ENCODE assay signal across 14 cellular contexts in genomic region chr3:179309225-179310109, GRCh38. TPM values are rescaled to one million over a fixed set of nuclear protein-coding genes. Genes with fewer than 3 reads are reported as not detected.
A peak's percentile ranks its signal among the peaks of the same experiment; 100 is the strongest.
DNase-seq lines count a peak whose midpoint lies in the region; ATAC-seq and TF ChIP-seq lines count a peak whose summit lies in the region.
"Had no signal": no experiment of that assay in that cellular context is flagged by ENCODE, and none has a peak within 500 bp of the region (broad histone marks: within the 10 kb centered on the region; RNA-seq: fewer than 3 reads in every experiment).

No MANE protein-coding gene starts in this region.

- no peaks in the 10 kb centered on the region for H3K79me2 ChIP-seq in trophoblast cell (ENCODE audit: control insufficient read depth, insufficient read depth, low read length, poor library complexity)

- no peak overlapping the region for H2BK5ac ChIP-seq in trophoblast cell (ENCODE audit: low read depth, low read length, poor library complexity)

- WGBS in psoas muscle, 3 donors: 34 to 52% (median 35%) methylated on average over 1 of the region's 1 CpG
- WGBS in trophoblast cell (ENCODE audit: extremely low coverage, insufficient coverage, insufficient read length): no CpG with 5 or more reads among the region's 1 CpG

- no peak overlapping the region for H2BK120ac ChIP-seq in trophoblast cell (ENCODE audit: insufficient read depth, low read length, poor library complexity)

- POLR2A ChIA-PET in GM10248 (lab: Yijun Ruan, JAX): no interaction called here

- no peak overlapping the region for H4K12ac ChIP-seq in trophoblast cell (ENCODE audit: low read depth, low read length)

- H3K4me3 ChIP-seq in psoas muscle: no peak overlapping the region
- H3K4me3 ChIP-seq in trophoblast cell (ENCODE audit: low read depth, low read length): no peak overlapping the region
- H3K4me3 ChIP-seq: esophagus muscularis mucosa had no signal

- CTCF ChIA-PET in GM10248 (lab: Yijun Ruan, JAX): interaction anchor here (1.1 to 1.6 kb wide), 5 partner anchors 10 to 294 kb away, joined by 3 to 7 read pairs (median 4); no protein-coding TSS in a partner anchor

- intact Hi-C loops in psoas muscle (cut with DNase I): no loop called here

- no peaks in the 10 kb centered on the region for H3K4me1 Mint-ChIP-seq in activated naive CD8-positive, alpha-beta T cell treated with anti-CD3 and anti-CD28 coated beads, Interleukin-2, amount 50 U/mL, for 24 hours

- no peak overlapping the region for H3K18ac ChIP-seq in trophoblast cell (ENCODE audit: low read length)

- H3K27me3 ChIP-seq in psoas muscle (ENCODE audit: insufficient read depth in 3 of 3, low read length in 2 of 3) (no peaks in the 10 kb centered on the region), trophoblast cell (ENCODE audit: insufficient read depth, low read length) (no peaks in the 10 kb centered on the region)
- H3K27me3 ChIP-seq: esophagus muscularis mucosa had no signal

- no peak overlapping the region for H4K91ac ChIP-seq in trophoblast cell (ENCODE audit: low read depth, low read length)

- H3K4ac ChIP-seq in trophoblast cell (ENCODE audit: low read depth, low read length): no peak overlapping the region

- no peak overlapping the region for H3K23ac ChIP-seq in trophoblast cell (ENCODE audit: low read length)

- no peak for TF ChIP-seq CTCF in GM10248 (IDR thresholded peaks at IDR 0.05; ENCODE audit: control extremely low read depth, extremely low read depth, low read depth, missing control alignments)
- no peak for TF ChIP-seq CTCF in psoas muscle (IDR thresholded peaks at IDR 0.05)

- H3K27ac Mint-ChIP-seq in activated naive CD8-positive, alpha-beta T cell treated with anti-CD3 and anti-CD28 coated beads, Interleukin-2, amount 50 U/mL, for 24 hours: no peak overlapping the region
- H3K27ac Mint-ChIP-seq: natural killer cell treated with Interleukin-12 subunit alpha and Interleukin-12 subunit beta and Interleukin-15 and Interleukin-18, amount 100 ng/mL, for 72 hours; T-helper 2 cell treated with Interferon-gamma antibody and Interleukin-4, amounts not matched to agents 5 μg/mL and 100 μg/mL, for 36 hours had no signal

- no peak overlapping the region for H4K8ac ChIP-seq in trophoblast cell (ENCODE audit: low read depth, low read length)

- ATAC-seq in GM19324 (IDR thresholded peaks at IDR 0.05; ENCODE audit: low FRiP score, unreplicated experiment) (peak; percentile 85), HG02623 (IDR thresholded peaks at IDR 0.05; ENCODE audit: unreplicated experiment) (peak; percentile 87), HG03378 (IDR thresholded peaks at IDR 0.05; ENCODE audit: unreplicated experiment) (peak; percentile 92), psoas muscle (no peak)
- ATAC-seq in activated naive CD8-positive, alpha-beta T cell treated with anti-CD3 and anti-CD28 coated beads, Interleukin-2, amount 50 U/mL, for 24 hours: no peak
- ATAC-seq: natural killer cell treated with Interleukin-12 subunit alpha and Interleukin-12 subunit beta and Interleukin-15 and Interleukin-18, amount 100 ng/mL, for 72 hours had no signal

- no peak overlapping the region for H3K27ac ChIP-seq in psoas muscle
- H3K27ac ChIP-seq in trophoblast cell (ENCODE audit: low read depth, low read length): no peak overlapping the region
- H3K27ac ChIP-seq: esophagus muscularis mucosa had no signal

- H3K4me3 Mint-ChIP-seq in activated naive CD8-positive, alpha-beta T cell treated with anti-CD3 and anti-CD28 coated beads, Interleukin-2, amount 50 U/mL, for 24 hours: no peak overlapping the region
- H3K4me3 Mint-ChIP-seq: natural killer cell treated with Interleukin-12 subunit alpha and Interleukin-12 subunit beta and Interleukin-15 and Interleukin-18, amount 100 ng/mL, for 72 hours; T-helper 2 cell treated with Interferon-gamma antibody and Interleukin-4, amounts not matched to agents 5 μg/mL and 100 μg/mL, for 36 hours had no signal

- H3K9ac ChIP-seq in trophoblast cell (ENCODE audit: low read length): no peak overlapping the region

- H3K14ac ChIP-seq in trophoblast cell (ENCODE audit: low read length): no peak overlapping the region

- H3K79me1 ChIP-seq in trophoblast cell (ENCODE audit: low read length): no peaks in the 10 kb centered on the region

- no peak overlapping the region for H3K4me2 ChIP-seq in trophoblast cell (ENCODE audit: low read length)

- no peak overlapping the region for H2BK12ac ChIP-seq in trophoblast cell (ENCODE audit: low read length)

- H3K4me1 ChIP-seq in psoas muscle (no peaks in the 10 kb centered on the region), trophoblast cell (ENCODE audit: control insufficient read depth in 1 of 2, insufficient read depth in 2 of 2, low read length in 2 of 2) (no peaks in the 10 kb centered on the region)
- H3K4me1 ChIP-seq: esophagus muscularis mucosa had no signal

- no peaks in the 10 kb centered on the region for H3K9me3 ChIP-seq in psoas muscle
- no peaks in the 10 kb centered on the region for H3K9me3 ChIP-seq in trophoblast cell (ENCODE audit: insufficient read depth, low read depth, low read length)
- H3K9me3 ChIP-seq: esophagus muscularis mucosa had no signal

- no peak overlapping the region for H2AK5ac ChIP-seq in trophoblast cell (ENCODE audit: low read length)

- no peaks in the 10 kb centered on the region for H3K36me3 ChIP-seq in psoas muscle (ENCODE audit: insufficient read depth in 1 of 2, low read depth in 1 of 2)
- H3K36me3 ChIP-seq in trophoblast cell (ENCODE audit: control insufficient read depth in 1 of 2, insufficient read depth in 2 of 2, low read length in 2 of 2): no peaks in the 10 kb centered on the region
- H3K36me3 ChIP-seq: esophagus muscularis mucosa had no signal

- no peaks in the 10 kb centered on the region for H3K9me3 Mint-ChIP-seq in activated naive CD8-positive, alpha-beta T cell treated with anti-CD3 and anti-CD28 coated beads, Interleukin-2, amount 50 U/mL, for 24 hours
- H3K9me3 Mint-ChIP-seq: natural killer cell treated with Interleukin-12 subunit alpha and Interleukin-12 subunit beta and Interleukin-15 and Interleukin-18, amount 100 ng/mL, for 72 hours; T-helper 2 cell treated with Interferon-gamma antibody and Interleukin-4, amounts not matched to agents 5 μg/mL and 100 μg/mL, for 36 hours had no signal

- H3K36me3 Mint-ChIP-seq in activated naive CD8-positive, alpha-beta T cell treated with anti-CD3 and anti-CD28 coated beads, Interleukin-2, amount 50 U/mL, for 24 hours (ENCODE audit: low read depth): no peaks in the 10 kb centered on the region
- H3K36me3 Mint-ChIP-seq: natural killer cell treated with Interleukin-12 subunit alpha and Interleukin-12 subunit beta and Interleukin-15 and Interleukin-18, amount 100 ng/mL, for 72 hours had no signal

- H2AFZ ChIP-seq in trophoblast cell (ENCODE audit: insufficient read depth, low read length, poor library complexity): no peak overlapping the region

- DNase-seq in GM10248 (ENCODE audit: extremely low spot score): peak; percentile 28
- no peak for DNase-seq in activated naive CD8-positive, alpha-beta T cell treated with anti-CD3 and anti-CD28 coated beads, Interleukin-2, amount 50 U/mL, for 24 hours
- no peak for DNase-seq in psoas muscle
- DNase-seq in trophoblast cell: no peak
- no peak for DNase-seq in NCI-H526 (lab: John Stamatoyannopoulos, UW)
- DNase-seq: HCEC 1CT; NK-92 treated with Interleukin-12 subunit alpha and Interleukin-12 subunit beta, amount 100 ng/mL, for 24 hours; stimulated activated CD4-positive, alpha-beta T cell treated with anti-CD3 and anti-CD28 coated beads, Interleukin-12 subunit alpha, Interleukin-12 subunit beta, amount 100 ng/mL, for 4 hours had no signal

- peaks cover 8% of the 10 kb centered on the region for H3K27me3 Mint-ChIP-seq in activated naive CD8-positive, alpha-beta T cell treated with anti-CD3 and anti-CD28 coated beads, Interleukin-2, amount 50 U/mL, for 24 hours

RNA-seq across cellular contexts. Expression of gene ZNF639, which starts 13.4 kb away (rescaled TPM):
- total RNA-seq in psoas muscle: 10 to 100 TPM; 22.9 to 30.7 (median 27.9) TPM
- polyA plus RNA-seq in psoas muscle: 10 to 100 TPM; 16.2 to 45.4 (median 25.8) TPM
- polyA plus RNA-seq in trophoblast cell (2013): 17.0 and 17.6 TPM in 2 replicates

RNA-seq across cellular contexts. Expression of gene MFN1, which starts 38.0 kb away (rescaled TPM):
- 10 to 100 TPM; 23.8 to 42.9 (median 36.3) TPM for total RNA-seq in psoas muscle
- 10 to 100 TPM; 14.6 to 34.5 (median 18.9) TPM for polyA plus RNA-seq in psoas muscle
- 15.1 and 16.0 TPM in 2 replicates for polyA plus RNA-seq in trophoblast cell (2013)

RNA-seq across cellular contexts. Expression of gene KCNMB3, which starts 58.6 kb away (rescaled TPM):
- 1 to 10 TPM in 1 of 4 donors, under 1 TPM in 3; 0.44 to 1.6 (median 0.62) TPM for total RNA-seq in psoas muscle
- polyA plus RNA-seq in psoas muscle: under 1 TPM; 0.65 to 0.85 (median 0.72) TPM
- polyA plus RNA-seq in trophoblast cell (2013): 0.71 and 0.86 TPM in 2 replicates

Comparison
In these comparisons a context has a peak if more than half of its experiments do, and no peak if none do; other contexts are left out.
1. ATAC-seq: peak in GM19324 (single experiment), HG02623 (single experiment) and HG03378 (single experiment); none in activated naive CD8-positive, alpha-beta T cell treated with anti-CD3 and anti-CD28 coated beads, Interleukin-2, amount 50 U/mL, for 24 hours (single experiment) and psoas muscle (0 of 4).